ENCODE assay signal across 12 cellular contexts in genomic region chr7:106329971-106330733, GRCh38. TPM values are rescaled to one million over a fixed set of nuclear protein-coding genes. Genes with fewer than 3 reads are reported as not detected.
DNase-seq lines count a peak whose midpoint lies in the region; ATAC-seq, FAIRE-seq and TF ChIP-seq lines count a peak whose summit lies in the region.
"Had no signal": no experiment of that assay in that cellular context is flagged by ENCODE, and none has a peak within 500 bp of the region (broad histone marks: within the 10 kb centered on the region; RNA-seq: fewer than 3 reads in every experiment).

No MANE protein-coding gene starts in this region.

- no peak overlapping the region for H3K4me2 ChIP-seq in K562 (ENCODE audit: insufficient read depth, low read length)

- no peak overlapping the region for H3K9ac ChIP-seq in K562 (ENCODE audit: insufficient read depth in 1 of 2, low read depth in 2 of 2, low read length in 2 of 2)

- intact Hi-C loops in K562 (cut with micrococcal nuclease): no loop called here

- BruUV-seq in K562 (replicated peaks; lab: Mats Ljungman, UMichigan): no TSS peak

- no peak for TF ChIP-seq CTCF in AG09319 (IDR thresholded peaks at IDR 0.05; ENCODE audit: low read depth, low read length)
- TF ChIP-seq CTCF in K562 (IDR thresholded peaks at IDR 0.05 in 2 of 3, conservative IDR thresholded peaks at IDR 0.05 in 1 of 3; ENCODE audit: insufficient read depth in 2 of 3, low read depth in 1 of 3, low read length in 3 of 3): no peak

- H3K27ac ChIP-seq in K562 (ENCODE audit: extremely low read depth, low read depth, low read length): no peak overlapping the region
- H3K27ac ChIP-seq: vagina had no signal

- no peaks in the 10 kb centered on the region for H3K9me1 ChIP-seq in K562 (ENCODE audit: control insufficient read depth, insufficient read depth, low read length)

- TF ChIP-seq RAD21 in K562 (CRISPR knock-in tag; conservative IDR thresholded peaks at IDR 0.05 in 1 of 2, IDR thresholded peaks at IDR 0.05 in 1 of 2): no peak

- POLR2A ChIA-PET in K562 (lab: Yijun Ruan, JAX): interaction anchor here (0.8 to 1.1 kb wide), 2 partner anchors 17 to 119 kb away, joined by 3 read pairs; no protein-coding TSS in a partner anchor

- DNase-seq in AG09319 (ENCODE audit: extremely low read depth, low read depth): peak; percentile 56
- DNase-seq in GM03348 (ENCODE audit: low spot score): peak; percentile 63
- no peak for DNase-seq in K562 (ENCODE audit: extremely low read depth in 1 of 4, low spot score in 3 of 4)
- peak; percentile 11 to 66 for DNase-seq in lung microvascular endothelial cell (ENCODE audit: low read depth in 2 of 2)
- no peak for DNase-seq in cerebellar nuclear complex (lab: John Stamatoyannopoulos, UW)
- DNase-seq: activated CD8-positive, alpha-beta memory T cell treated with anti-CD3 and anti-CD28 coated beads, Interleukin-2, amount 50 U/mL, for 48 hours; immature natural killer cell; NCI-H526 treated with DMSO at 0.1 percent for 48 hours had no signal

- H4K20me1 ChIP-seq in K562 (replicated peaks; ENCODE audit: control insufficient read depth, insufficient read depth, low read length): no peaks in the 10 kb centered on the region

- TF ChIP-seq POLR2A in K562 (conservative IDR thresholded peaks at IDR 0.05): no peak

- TF ChIP-seq EP300 in K562 (IDR thresholded peaks at IDR 0.05; ENCODE audit: low read length): no peak

- no peaks in the 10 kb centered on the region for H3K9me3 ChIP-seq in K562 (replicated peaks; ENCODE audit: control insufficient read depth, insufficient read depth, low read depth, low read length)
- H3K9me3 ChIP-seq: vagina had no signal

- H3K36me3 ChIP-seq in K562 (ENCODE audit: control insufficient read depth, insufficient read depth, low read length): no peaks in the 10 kb centered on the region
- H3K36me3 ChIP-seq: vagina had no signal

- H3K4me3 ChIP-seq in K562: no peak overlapping the region
- H3K4me3 ChIP-seq: vagina had no signal

- H2AFZ ChIP-seq in K562 (ENCODE audit: low read depth, low read length): no peak overlapping the region

- no peaks in the 10 kb centered on the region; a peak in 1 of 5 replicates for H3K4me1 ChIP-seq in K562 (replicated peaks in 1 of 2; ENCODE audit: control insufficient read depth in 2 of 2, insufficient read depth in 2 of 2, low read length in 2 of 2)

- in situ Hi-C loops in K562 (cut with MboI): no loop called here

- no peak for ATAC-seq in K562
- no peak for ATAC-seq in GM18868 (IDR thresholded peaks at IDR 0.05; ENCODE audit: unreplicated experiment)
- no peak for ATAC-seq in HG02973 (IDR thresholded peaks at IDR 0.05; ENCODE audit: unreplicated experiment)

- H3K27me3 ChIP-seq in K562 (ENCODE audit: control insufficient read depth in 2 of 2, insufficient read depth in 2 of 2, low read length in 2 of 2): no peaks in the 10 kb centered on the region
- H3K27me3 ChIP-seq: vagina had no signal

- no peaks in the 10 kb centered on the region for H3K79me2 ChIP-seq in K562 (ENCODE audit: control insufficient read depth, insufficient read depth, low read length)

- CTCF ChIA-PET in K562 (lab: Yijun Ruan, JAX; ENCODE audit: low intra/inter-chr PET ratio): no interaction called here

- no peak for FAIRE-seq in K562 (lab: Jason Lieb, UNC)
- FAIRE-seq: H1 had no signal

TF ChIP-seq in K562, 482 proteins besides CTCF, POLR2A, EP300 and RAD21:
- TF ChIP-seq CCAR2 (IDR thresholded peaks at IDR 0.05; ENCODE audit: low read depth, low read length): no peak
- TF ChIP-seq ATF3 (IDR thresholded peaks at IDR 0.05): peak; percentile 44; the same call in 1 of the 2 replicates
- TF ChIP-seq ATF3 (CRISPR knock-in tag; conservative IDR thresholded peaks at IDR 0.05): no peak

RNA-seq across cellular contexts. Expression of gene NAMPT, which starts 45.4 kb away (rescaled TPM):
- total RNA-seq in K562 (2011; cell fraction: chromatin; rRNA removed; ENCODE audit: low replicate concordance): 53.3 and 184 TPM in 2 replicates
- 23.0 and 32.8 TPM in 2 replicates for total RNA-seq in K562 (2011; cell fraction: nucleolus; rRNA removed)
- 75.4 and 125 TPM in 2 replicates for total RNA-seq in K562 (2011; cell fraction: nucleoplasm; rRNA removed)
- total RNA-seq in K562 (2014; rRNA removed): 61.4 and 71.7 TPM in 2 replicates
- 160 and 179 TPM in 2 replicates for total RNA-seq in K562 (2014; rRNA removed; fragmentation: Illumina TruSeq; extraction: Trizol)
- 134 and 151 TPM in 2 replicates for total RNA-seq in K562 (2015; rRNA removed; fragmentation: Illumina TruSeq; extraction: Trizol)
- total RNA-seq in K562 (2021): 134 and 150 TPM in 2 replicates
- polyA plus RNA-seq in K562 (2011; rRNA removed): 70.1 and 106 TPM in 2 replicates
- 16.2 and 27.0 TPM in 2 replicates for polyA plus RNA-seq in K562 (2011; cell fraction: cytosol; rRNA removed)
- polyA plus RNA-seq in K562 (2011; cell fraction: nucleus; rRNA removed): 20.3 and 26.6 TPM in 2 replicates
- polyA plus RNA-seq in K562 (2012): 86.7 and 97.4 TPM in 2 replicates
- polyA plus RNA-seq in K562 (2014; fragmentation: Illumina TruSeq; extraction: Trizol): 113 and 133 TPM in 2 replicates
- polyA plus RNA-seq in K562 (2014; fragmentation: Nextera tagmentation; extraction: Ambion mirVana): 10 to 100 TPM; 41.1 to 56.6 TPM
- 79.6 and 90.7 TPM in 2 replicates for polyA plus RNA-seq in K562 (2014; rRNA removed)
- 158 and 163 TPM in 2 replicates for polyA minus RNA-seq in K562 (2011; rRNA and poly(A)+ RNA removed)
- polyA minus RNA-seq in K562 (2011; cell fraction: cytosol; rRNA and poly(A)+ RNA removed): 86.7 and 104 TPM in 2 replicates
- 62.3 and 99.6 TPM in 2 replicates for polyA minus RNA-seq in K562 (2011; cell fraction: nucleus; rRNA and poly(A)+ RNA removed)
- 172 and 320 TPM in 2 replicates for total RNA-seq in lung microvascular endothelial cell

Comparison
In these comparisons a context has a peak if more than half of its experiments do, and no peak if none do; other contexts are left out.
1. DNase-seq: peak in AG09319 (single experiment), GM03348 (single experiment) and lung microvascular endothelial cell (2 of 2); none in K562 (0 of 4) and cerebellar nuclear complex (0 of 2).